ENCODE assay signal across 8 cellular contexts in the genomic region with DNA sequence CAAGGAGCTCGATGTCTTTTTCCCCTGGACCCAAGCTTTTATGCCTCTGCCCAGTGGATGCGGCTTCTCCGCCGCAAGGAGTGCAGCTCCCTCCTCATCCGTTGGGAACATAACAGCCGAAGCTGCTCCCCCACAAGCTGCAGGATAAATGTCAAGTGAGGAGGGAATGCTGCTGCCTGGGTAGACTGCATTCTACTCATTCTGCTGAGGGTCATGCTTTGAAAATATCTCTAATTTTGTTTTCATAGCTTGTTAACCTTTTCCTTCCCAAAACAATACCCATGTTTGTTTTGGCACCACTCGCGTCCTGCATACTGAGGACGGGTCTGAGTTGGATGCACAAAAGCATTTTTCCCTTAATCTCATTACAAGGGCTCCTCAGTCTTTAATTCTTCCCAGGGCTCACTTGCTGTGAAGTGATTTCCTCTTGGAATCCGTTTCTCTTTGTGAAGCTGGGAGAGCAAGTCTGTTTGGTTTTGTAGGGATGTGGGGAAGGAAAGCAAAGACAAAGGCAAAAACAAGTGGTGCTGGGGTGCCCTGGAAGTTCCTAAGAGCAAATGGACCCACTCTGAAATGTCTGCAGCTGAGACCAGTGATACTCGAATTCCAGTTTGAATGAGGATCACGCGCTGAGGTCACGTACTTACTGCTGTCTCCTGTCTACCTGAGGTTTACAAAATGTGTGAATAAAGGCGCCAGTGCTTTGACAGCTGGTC.
DNase-seq lines count a peak whose midpoint lies in the region; ATAC-seq, FAIRE-seq and TF ChIP-seq lines count a peak whose summit lies in the region.

No MANE protein-coding gene starts in this region.

- in situ Hi-C loops in G401 (cut with HindIII; ENCODE audit: low sequenced_read_pairs): loop anchor here (25.0 kb wide), 1 partner anchor 93 kb away; no protein-coding TSS in a partner anchor

- peak overlapping the region in 1 of 2 donors; percentile 13 for H3K27ac ChIP-seq in small intestine (ENCODE audit: low read depth in 1 of 2, low read length in 1 of 2)

- peak; percentile 70 for DNase-seq in G401 (ENCODE audit: low spot score)
- peak; percentile 31 for DNase-seq in RPMI7951 (ENCODE audit: low read depth)
- DNase-seq in fibroblast of the conjunctiva (ENCODE audit: low read depth): peak; percentile 28
- DNase-seq in pulmonary artery endothelial cell (ENCODE audit: low read depth, low spot score): peak; percentile 98
- no peak for DNase-seq in small intestine
- DNase-seq in NCI-H1105 treated with DMSO at 0.1 percent for 48 hours (lab: John Stamatoyannopoulos, UW): no peak
- no peak for DNase-seq in GM12892 (ENCODE audit: insufficient read length)

- no peak for ATAC-seq in GM19467 (IDR thresholded peaks at IDR 0.05; ENCODE audit: unreplicated experiment)

- H3K27me3 ChIP-seq in small intestine (ENCODE audit: control insufficient read depth in 2 of 2, insufficient read depth in 2 of 2, low read length in 2 of 2): no peaks in the 10 kb centered on the region

- 57 to 82% (median 78%) methylated on average over 15 of the region's 15 CpGs for WGBS in small intestine, 3 donors

- H3K9me3 ChIP-seq in small intestine (ENCODE audit: control insufficient read depth, low read depth): no peaks in the 10 kb centered on the region

- H3K36me3 ChIP-seq in small intestine (ENCODE audit: control insufficient read depth in 2 of 2, insufficient read depth in 2 of 2, low read length in 2 of 2): no peaks in the 10 kb centered on the region

- no peaks in the 10 kb centered on the region for H3K4me1 ChIP-seq in small intestine (ENCODE audit: control insufficient read depth in 2 of 2, insufficient read depth in 1 of 2, low read depth in 1 of 2, low read length in 1 of 2)

- TF ChIP-seq POLR2A in GM12892 (IDR thresholded peaks at IDR 0.05; ENCODE audit: low read depth, low read length): no peak

- no peak overlapping the region for H3K4me3 ChIP-seq in small intestine (ENCODE audit: low read depth in 1 of 2, low read length in 2 of 2)

- no peak for FAIRE-seq in small intestine (lab: Jason Lieb, UNC)
- no peak for FAIRE-seq in GM12892 (lab: Jason Lieb, UNC)

Comparison
In these comparisons a context has a peak if more than half of its experiments do, and no peak if none do; other contexts are left out.
1. DNase-seq: peak in G401 (single experiment), RPMI7951 (single experiment), fibroblast of the conjunctiva (single experiment) and pulmonary artery endothelial cell (single experiment); none in small intestine (single experiment), NCI-H1105 treated with DMSO at 0.1 percent for 48 hours (single experiment) and GM12892 (single experiment).